In the genomic region with DNA sequence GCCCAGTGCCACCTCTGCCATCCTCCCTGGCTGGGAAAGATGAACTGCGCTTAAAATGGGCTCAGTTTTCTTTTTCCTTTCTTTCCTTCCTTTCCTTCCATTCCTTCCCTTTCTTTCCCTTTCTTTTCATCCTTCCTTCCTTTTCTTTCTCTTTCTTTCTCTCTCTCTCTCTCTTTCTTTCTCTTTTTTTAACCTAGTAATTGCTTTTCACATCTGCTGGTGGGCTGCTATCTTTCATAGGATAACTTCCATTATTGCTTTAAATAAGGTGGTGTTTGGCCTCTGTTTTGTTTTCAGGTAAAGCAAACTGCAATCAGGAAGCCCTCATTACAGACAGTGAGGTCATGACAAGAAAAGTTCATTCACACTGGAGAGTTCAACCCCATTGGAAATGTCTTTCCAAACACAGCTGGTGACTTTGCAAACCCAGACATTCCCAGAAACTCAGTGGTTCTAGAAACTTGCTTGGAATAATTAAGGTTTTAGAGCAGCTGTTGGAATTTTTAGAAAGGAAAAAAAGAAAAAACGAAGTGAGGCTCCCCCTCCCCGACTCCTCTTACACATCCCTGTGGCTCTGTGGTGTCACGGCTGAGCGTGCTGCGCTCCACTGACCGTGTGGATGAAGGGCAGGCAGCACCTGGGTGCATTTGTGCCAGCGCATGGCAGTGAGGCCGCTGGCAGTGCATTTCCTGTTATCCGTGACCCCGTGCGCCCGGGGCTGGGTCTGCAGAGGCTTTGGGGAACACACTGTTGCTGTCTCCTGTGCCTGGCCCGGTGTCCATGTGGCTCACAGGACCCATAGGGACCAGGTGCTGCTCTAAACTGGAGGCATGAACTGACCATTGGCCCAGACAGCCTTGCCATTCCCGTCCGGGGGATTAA, we compare ENCODE assay signal across 9 cellular contexts.
DNase-seq lines count a peak whose midpoint lies in the region; ATAC-seq and TF ChIP-seq lines count a peak whose summit lies in the region.
"Had no signal": no experiment of that assay in that cellular context is flagged by ENCODE, and none has a peak within 500 bp of the region (broad histone marks: within the 10 kb centered on the region; RNA-seq: fewer than 3 reads in every experiment).

No MANE protein-coding gene starts in this region.

- peaks cover 26% of the 10 kb centered on the region for H3K4me1 ChIP-seq in smooth muscle cell (ENCODE audit: low read depth)

- no peaks in the 10 kb centered on the region for H3K27me3 ChIP-seq in smooth muscle cell (ENCODE audit: low read depth)

- no peak overlapping the region for H3K9ac ChIP-seq in smooth muscle cell (ENCODE audit: low read depth)

- peak overlapping the region; percentile 49 for H2AFZ ChIP-seq in smooth muscle cell (ENCODE audit: low read depth)

- CTCF ChIA-PET in T-cell (lab: Charles Lee), result interaction anchor here (0.6 to 2.2 kb wide), 13 partner anchors 8 to 238 kb away, joined by 3 to 12 read pairs (median 5); no protein-coding TSS in a partner anchor

- peak; percentile 10 for ATAC-seq in GM19468 (IDR thresholded peaks at IDR 0.05; ENCODE audit: extremely low read depth, unreplicated experiment)
- no peak for ATAC-seq in T-cell (replicated peaks in 1 of 4)
- ATAC-seq in Right ventricle myocardium superior (ENCODE audit: poor library complexity), result peak; percentile 11
- ATAC-seq: HCT116 had no signal

- no peaks in the 10 kb centered on the region for H3K27me3 Mint-ChIP-seq in T-cell

- H3K4me1 Mint-ChIP-seq in T-cell, result peaks cover 74 to 84% (median 80%) of the 10 kb centered on the region in 3 donors

- H3K4me3 ChIP-seq in smooth muscle cell, result no peak overlapping the region

- H3K9me3 Mint-ChIP-seq in T-cell, result no peaks in the 10 kb centered on the region

- H3K27ac ChIP-seq in smooth muscle cell (ENCODE audit: low read depth), result peak overlapping the region; percentile 79

- peaks cover 9% of the 10 kb centered on the region for H3F3A ChIP-seq in smooth muscle cell (ENCODE audit: low read depth)

- no peaks in the 10 kb centered on the region for H3K79me2 ChIP-seq in smooth muscle cell (ENCODE audit: low read depth)

- 85% methylated on average over 16 of the region's 16 CpGs for WGBS in smooth muscle cell (ENCODE audit: low lambda C conversion rate)

- intact Hi-C loops in Right ventricle myocardium superior (cut with DNase I), result loop anchor here (5.0 to 10.0 kb wide), 2 partner anchors 53 to 159 kb away; no protein-coding TSS in a partner anchor

- peak overlapping the region; percentile 91 to 95 for H3K27ac Mint-ChIP-seq in T-cell

- POLR2A ChIA-PET in T-cell (lab: Charles Lee), result interaction anchor here (0.6 to 0.8 kb wide), 3 partner anchors 42 to 70 kb away, joined by 3 to 5 read pairs (median 3); no protein-coding TSS in a partner anchor

- peak overlapping the region; percentile 33 for H3K4me2 ChIP-seq in smooth muscle cell

- peaks cover 18% of the 10 kb centered on the region for H3K36me3 Mint-ChIP-seq in T-cell

- H3K9me3 ChIP-seq in smooth muscle cell (replicated peaks; ENCODE audit: low read depth), result no peaks in the 10 kb centered on the region

- H4K20me1 ChIP-seq in smooth muscle cell (ENCODE audit: low read depth), result no peaks in the 10 kb centered on the region

- no peak for TF ChIP-seq CTCF in smooth muscle cell (IDR thresholded peaks at IDR 0.05; ENCODE audit: borderline replicate concordance, insufficient read depth, poor library complexity, severe bottlenecking)

- DNase-seq in T-cell (no peak), Right ventricle myocardium superior (peak; percentile 74), smooth muscle cell (lab: John Stamatoyannopoulos, UW; ENCODE audit: unreplicated experiment) (no peak), hypothalamus (lab: John Stamatoyannopoulos, UW) (no peak), NCI-H2081 (lab: John Stamatoyannopoulos, UW) (no peak), COR-L47 (lab: John Stamatoyannopoulos, UW) (no peak)
- no peak for DNase-seq in NK-92 treated with Interleukin-12 subunit alpha and Interleukin-12 subunit beta, amount 100 ng/mL, for 24 hours (lab: John Stamatoyannopoulos, UW)

- peak overlapping the region; percentile 61 to 64 (median 62) for H3K4me3 Mint-ChIP-seq in T-cell

- H3K36me3 ChIP-seq in smooth muscle cell (ENCODE audit: low read depth), result no peaks in the 10 kb centered on the region

Comparison
In these comparisons a context has a peak if more than half of its experiments do, and no peak if none do; other contexts are left out.
1. ATAC-seq: peak in GM19468 (single experiment) and Right ventricle myocardium superior (single experiment); none in T-cell (0 of 4).